ENCODE assay signal across 19 cellular contexts in the genomic region with DNA sequence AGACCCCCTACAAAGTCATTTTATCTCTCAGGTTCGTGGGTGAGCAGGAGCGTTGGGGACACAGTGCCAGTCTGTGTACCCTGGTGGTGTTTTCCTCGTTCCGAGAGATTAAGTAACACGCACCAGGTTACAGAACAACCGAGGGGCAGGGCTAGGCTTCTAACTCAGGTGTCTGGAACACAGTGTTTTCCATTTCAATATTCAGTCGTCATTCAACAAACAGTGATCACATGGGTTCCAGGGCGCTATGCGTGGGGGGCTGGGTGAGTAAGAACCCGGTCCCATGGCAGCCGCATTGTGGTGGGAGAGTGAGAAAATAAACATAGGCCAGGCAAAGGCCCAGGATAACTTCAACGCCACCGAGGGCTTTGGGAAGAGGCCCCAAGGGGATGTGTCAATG. TPM values are rescaled to one million over a fixed set of nuclear protein-coding genes. Genes with fewer than 3 reads are reported as not detected.
"Had no signal": no experiment of that assay in that cellular context is flagged by ENCODE, and none has a peak within 500 bp of the region (broad histone marks: within the 10 kb centered on the region; RNA-seq: fewer than 3 reads in every experiment).

No MANE protein-coding gene starts in this region.

- H3K36me3 Mint-ChIP-seq: activated CD4-positive, alpha-beta memory T cell treated with anti-CD3 and anti-CD28 coated beads for 36 hours; activated naive CD4-positive, alpha-beta T cell treated with anti-CD3 and anti-CD28 coated beads, Interleukin-2, amount 50 U/mL, for 24 hours had no signal

- H3K27me3 ChIP-seq: adrenal gland, esophagus muscularis mucosa, upper lobe of left lung had no signal

- H3K27ac Mint-ChIP-seq: activated CD4-positive, alpha-beta memory T cell treated with anti-CD3 and anti-CD28 coated beads for 36 hours; activated naive CD4-positive, alpha-beta T cell treated with anti-CD3 and anti-CD28 coated beads, Interleukin-2, amount 50 U/mL, for 24 hours; nephron; stimulated activated naive CD8-positive, alpha-beta T cell treated with anti-CD3 and anti-CD28 coated beads, Interleukin-15, amount 100 ng/mL, for 72 hours had no signal

- H3K4me1 ChIP-seq: colonic mucosa had no signal

- H3K27me3 Mint-ChIP-seq: activated CD4-positive, alpha-beta memory T cell treated with anti-CD3 and anti-CD28 coated beads for 36 hours; activated naive CD4-positive, alpha-beta T cell treated with anti-CD3 and anti-CD28 coated beads, Interleukin-2, amount 50 U/mL, for 24 hours; stimulated activated naive CD8-positive, alpha-beta T cell treated with anti-CD3 and anti-CD28 coated beads, Interleukin-15, amount 100 ng/mL, for 72 hours had no signal

- H3K9me3 Mint-ChIP-seq: activated CD4-positive, alpha-beta memory T cell treated with anti-CD3 and anti-CD28 coated beads for 36 hours; activated naive CD4-positive, alpha-beta T cell treated with anti-CD3 and anti-CD28 coated beads, Interleukin-2, amount 50 U/mL, for 24 hours; activated T-cell treated with anti-CD3 and anti-CD28 coated beads, Interleukin-2, amount 50 U/mL, for 4 hours; nephron; stimulated activated naive CD8-positive, alpha-beta T cell treated with anti-CD3 and anti-CD28 coated beads, Interleukin-15, amount 100 ng/mL, for 72 hours had no signal

- H3K4me3 ChIP-seq: adrenal gland, colonic mucosa, esophagus muscularis mucosa, upper lobe of left lung had no signal

- H3K4me1 Mint-ChIP-seq: activated naive CD4-positive, alpha-beta T cell treated with anti-CD3 and anti-CD28 coated beads, Interleukin-2, amount 50 U/mL, for 24 hours; stimulated activated naive CD8-positive, alpha-beta T cell treated with anti-CD3 and anti-CD28 coated beads, Interleukin-15, amount 100 ng/mL, for 72 hours had no signal

- ATAC-seq: activated T-cell treated with anti-CD3 and anti-CD28 coated beads, Interleukin-2, amount 50 U/mL, for 4 hours; sciatic nerve; stimulated activated naive CD8-positive, alpha-beta T cell treated with anti-CD3 and anti-CD28 coated beads, Interleukin-15, amount 100 ng/mL, for 72 hours had no signal

- H3K36me3 ChIP-seq: adrenal gland, colonic mucosa, esophagus muscularis mucosa, upper lobe of left lung had no signal

- DNase-seq: activated CD4-positive, alpha-beta memory T cell treated with anti-CD3 and anti-CD28 coated beads for 36 hours; activated CD4-positive, alpha-beta T cell treated with anti-CD3 and anti-CD28 coated beads for 1 hour; activated effector memory CD4-positive, alpha-beta T cell treated with Interleukin-2 at 50 U/mL for 16 hours; activated T-cell treated with anti-CD3 and anti-CD28 coated beads, Interleukin-2, amount 50 U/mL, for 4 hours; caudate nucleus; colonic mucosa; hippocampal formation; occipital lobe; stimulated activated CD4-positive, alpha-beta T cell treated with anti-CD3 and anti-CD28 coated beads, Interleukin-1b, Interleukin-23, amount 100 ng/mL, for 48 hours; stimulated activated naive CD8-positive, alpha-beta T cell treated with anti-CD3 and anti-CD28 coated beads, Interleukin-15, amount 100 ng/mL, for 72 hours; upper lobe of left lung had no signal

- H3K9me3 ChIP-seq: adrenal gland, colonic mucosa, esophagus muscularis mucosa, upper lobe of left lung had no signal

- H3K27ac ChIP-seq: adrenal gland, colonic mucosa, esophagus muscularis mucosa, upper lobe of left lung had no signal

- H3K4me3 Mint-ChIP-seq: activated CD4-positive, alpha-beta memory T cell treated with anti-CD3 and anti-CD28 coated beads for 36 hours; activated naive CD4-positive, alpha-beta T cell treated with anti-CD3 and anti-CD28 coated beads, Interleukin-2, amount 50 U/mL, for 24 hours; activated T-cell treated with anti-CD3 and anti-CD28 coated beads, Interleukin-2, amount 50 U/mL, for 4 hours; nephron; stimulated activated naive CD8-positive, alpha-beta T cell treated with anti-CD3 and anti-CD28 coated beads, Interleukin-15, amount 100 ng/mL, for 72 hours had no signal

RNA-seq across cellular contexts. Expression of a gene that starts 55.9 kb away (rescaled TPM):
- total RNA-seq: lower leg skin, occipital lobe, pulmonary artery endothelial cell had no signal
- polyA plus RNA-seq: adrenal gland, keratinocyte had no signal
